10 cellular contexts compared by ENCODE assay signal in the genomic region with DNA sequence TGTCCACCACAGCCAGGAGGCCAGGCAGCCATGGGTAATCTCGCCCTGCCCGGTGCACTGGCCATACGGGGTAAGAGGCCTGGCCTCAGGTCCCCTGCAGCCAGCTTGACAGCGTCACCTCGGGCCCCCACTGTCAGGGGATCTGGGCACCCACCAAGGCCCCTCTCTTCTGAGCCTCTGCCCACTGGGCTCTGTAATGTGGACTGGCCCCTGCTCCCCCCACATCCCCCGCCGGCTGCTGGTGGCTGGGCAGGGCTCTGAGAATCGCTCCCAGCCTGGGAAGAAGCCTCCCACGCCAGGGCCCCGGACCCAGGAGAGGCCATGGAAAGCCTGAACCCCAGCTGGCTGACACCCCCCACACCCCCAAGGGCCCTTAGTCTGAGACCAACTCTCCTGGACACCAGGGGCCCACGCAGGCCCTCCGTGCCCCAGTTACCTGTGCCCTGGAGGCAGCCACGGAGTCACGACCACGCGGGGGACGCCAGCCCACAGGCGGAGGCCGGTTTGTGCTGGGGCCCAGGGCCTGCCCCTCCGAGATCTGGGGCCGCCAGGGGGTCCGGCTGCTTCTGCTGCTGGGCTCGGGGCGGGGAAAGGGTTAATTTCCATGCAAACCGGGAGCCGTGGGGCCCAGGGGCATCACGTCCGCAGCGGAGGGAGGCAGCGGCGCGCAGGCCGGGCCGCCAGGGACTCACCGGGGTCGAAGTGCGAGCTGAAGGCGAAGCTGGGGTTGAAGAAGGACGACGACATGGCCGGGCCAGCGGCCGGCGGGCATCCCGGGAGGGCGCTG. TPM values are rescaled to one million over a fixed set of nuclear protein-coding genes. Genes with fewer than 3 reads are reported as not detected.
A peak's percentile ranks its signal among the peaks of the same experiment; 100 is the strongest.
DNase-seq lines count a peak whose midpoint lies in the region; ATAC-seq and TF ChIP-seq lines count a peak whose summit lies in the region.
"Had no signal": no experiment of that assay in that cellular context is flagged by ENCODE, and none has a peak within 500 bp of the region (broad histone marks: within the 10 kb centered on the region; RNA-seq: fewer than 3 reads in every experiment).

A gene (plus strand): TSS at position 262 of the 787 bp plus-strand sequence. CDS start 15,720 bp downstream, outside the sequence.

- no peaks in the 10 kb centered on the region for H3K9me3 Mint-ChIP-seq in activated naive CD4-positive, alpha-beta T cell treated with anti-CD3 and anti-CD28 coated beads, Interleukin-2, amount 50 U/mL, for 24 hours

- H3K9me3 ChIP-seq in muscle layer of duodenum (ENCODE audit: control insufficient read depth in 1 of 2, low read length in 2 of 2), result no peaks in the 10 kb centered on the region
- H3K9me3 ChIP-seq in upper lobe of right lung, result no peaks in the 10 kb centered on the region

- H3K36me3 ChIP-seq in muscle layer of duodenum (ENCODE audit: control insufficient read depth in 1 of 2, insufficient read depth in 2 of 2, low read length in 2 of 2), result no peaks in the 10 kb centered on the region
- H3K36me3 ChIP-seq in upper lobe of right lung, result no peaks in the 10 kb centered on the region

- no peak for TF ChIP-seq CTCF in upper lobe of right lung (IDR thresholded peaks at IDR 0.05)

- no peak for DNase-seq in activated naive CD4-positive, alpha-beta T cell treated with Interleukin-2 at 50 U/mL for 16 hours
- peak; percentile 82 for DNase-seq in ecto neural progenitor cell (ENCODE audit: low spot score)
- DNase-seq in upper lobe of right lung, result no peak
- DNase-seq in cortex of kidney (lab: John Stamatoyannopoulos, UW), result no peak
- DNase-seq in activated effector memory CD4-positive, alpha-beta T cell treated with Interleukin-2 at 50 U/mL for 16 hours, result no peak

- H3K27me3 ChIP-seq in muscle layer of duodenum (ENCODE audit: low read depth, low read length) (no peaks in the 10 kb centered on the region), upper lobe of right lung (peaks cover 15% of the 10 kb centered on the region)

- no peak within 1 kb of the TSS for H3K27ac Mint-ChIP-seq in activated naive CD4-positive, alpha-beta T cell treated with anti-CD3 and anti-CD28 coated beads, Interleukin-2, amount 50 U/mL, for 24 hours

- H3K36me3 Mint-ChIP-seq in activated naive CD4-positive, alpha-beta T cell treated with anti-CD3 and anti-CD28 coated beads, Interleukin-2, amount 50 U/mL, for 24 hours, result no peaks in the 10 kb centered on the region

- H3K4me1 ChIP-seq in muscle layer of duodenum (ENCODE audit: control insufficient read depth in 1 of 2, insufficient read depth in 2 of 2, low read length in 2 of 2), result peaks cover 0 to 24% of the 10 kb centered on the region in 2 donors
- H3K4me1 ChIP-seq in upper lobe of right lung, result peaks cover 9% of the 10 kb centered on the region

- H3K4me1 Mint-ChIP-seq in activated naive CD4-positive, alpha-beta T cell treated with anti-CD3 and anti-CD28 coated beads, Interleukin-2, amount 50 U/mL, for 24 hours, result peaks cover 15% of the 10 kb centered on the region

- peak within 1 kb of the TSS; percentile 59 for H3K4me3 Mint-ChIP-seq in activated naive CD4-positive, alpha-beta T cell treated with anti-CD3 and anti-CD28 coated beads, Interleukin-2, amount 50 U/mL, for 24 hours

- H3K27ac ChIP-seq in muscle layer of duodenum (ENCODE audit: low read length) (no peak within 1 kb of the TSS), upper lobe of right lung (no peak within 1 kb of the TSS)

- ATAC-seq in upper lobe of right lung (no peak), GM21526 (IDR thresholded peaks at IDR 0.05; ENCODE audit: low FRiP score, unreplicated experiment) (no peak)

- H3K27me3 Mint-ChIP-seq in activated naive CD4-positive, alpha-beta T cell treated with anti-CD3 and anti-CD28 coated beads, Interleukin-2, amount 50 U/mL, for 24 hours, result peaks cover 1% of the 10 kb centered on the region

- intact Hi-C loops in upper lobe of right lung (cut with DNase I), result no loop called here

- H3K4me3 ChIP-seq in muscle layer of duodenum (ENCODE audit: low read depth in 1 of 2, low read length in 2 of 2) (peak within 1 kb of the TSS; percentile 21 to 54), upper lobe of right lung (peak within 1 kb of the TSS; percentile 14)

RNA-seq across cellular contexts. Expression of the gene that starts here (rescaled TPM):
- total RNA-seq in upper lobe of right lung, result not detected
- total RNA-seq: fibroblast of lung; T-helper 1 cell treated with Interleukin-12 subunit alpha and Interleukin-12 subunit beta and Interleukin-4 antibody, amounts not matched to agents 30 ng/mL and 1 ng/mL, for 36 hours had no signal
